17 cellular contexts compared by ENCODE assay signal in the genomic region with DNA sequence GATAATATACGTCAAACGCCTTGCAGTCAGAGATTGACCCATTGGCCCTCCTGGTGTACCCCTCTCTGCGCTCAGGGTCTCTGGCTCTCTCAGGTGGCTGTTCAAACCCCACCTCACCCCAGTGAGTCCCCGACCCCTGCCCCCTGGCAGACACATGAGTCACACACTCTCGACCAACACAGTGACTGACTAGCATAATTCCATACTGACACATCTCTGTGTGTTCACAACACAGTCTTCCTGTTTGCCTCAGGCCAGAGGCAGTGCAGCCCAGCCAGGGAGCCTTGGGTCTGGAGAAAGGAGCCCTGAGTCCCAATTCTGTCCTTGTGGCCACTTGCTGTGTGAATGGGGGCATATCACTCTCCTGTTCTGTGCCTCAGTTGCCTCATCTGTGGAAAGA. TPM values are rescaled to one million over a fixed set of nuclear protein-coding genes. Genes with fewer than 3 reads are reported as not detected.
DNase-seq lines count a peak whose midpoint lies in the region; ATAC-seq and TF ChIP-seq lines count a peak whose summit lies in the region.
"Had no signal": no experiment of that assay in that cellular context is flagged by ENCODE, and none has a peak within 500 bp of the region (broad histone marks: within the 10 kb centered on the region; RNA-seq: fewer than 3 reads in every experiment).

No MANE protein-coding gene starts in this region.

- H3F3A ChIP-seq in PC-9 (ENCODE audit: insufficient read depth, low read depth): 0 out of 2 replicates have a peak, but pooled peaks cover 5% of the 10 kb centered on the region

- H3K79me2 ChIP-seq in PC-9 (ENCODE audit: low read depth): no peaks in the 10 kb centered on the region

- H3K9me3 Mint-ChIP-seq in endodermal cell: no peaks in the 10 kb centered on the region
- H3K9me3 Mint-ChIP-seq in CD8-positive, alpha-beta memory T cell: no peaks in the 10 kb centered on the region
- H3K9me3 Mint-ChIP-seq: activated T-helper 2 cell treated with anti-CD3 and anti-CD28 coated beads, Interferon-gamma antibody, Interleukin-2, Interleukin-4, amounts not matched to agents 10 μg/mL and 5 μg/mL and 100 μg/mL, durations not matched to agents 14 hours and 24 hours and 36 hours; dendritic cell treated with granulocyte-macrophage colony-stimulating factor and Interleukin-4, amounts not matched to agents 40 ng/mL and 50 ng/mL, for 4 days had no signal

- no TSS peak for BruUV-seq in PC-9 (replicated peaks; lab: Mats Ljungman, UMichigan)

- peak overlapping the region; percentile 8 for H3K4me2 ChIP-seq in PC-9

- peak; percentile 44 for DNase-seq in GM03348 (ENCODE audit: low spot score)
- peak in 1 of 2 experiments; percentile 64 for DNase-seq in PC-9
- DNase-seq in endodermal cell: no peak
- DNase-seq in lung microvascular endothelial cell (ENCODE audit: low read depth in 2 of 2): peak; percentile 71 to 85
- DNase-seq in NCI-H446 (lab: John Stamatoyannopoulos, UW): no peak
- no peak for DNase-seq in SIG-M5 treated with dmso at 0.1 percent for 504 hours (lab: John Stamatoyannopoulos, UW; ENCODE audit: unreplicated experiment)
- no peak for DNase-seq in CD8-positive, alpha-beta memory T cell
- DNase-seq in body of pancreas: no peak
- DNase-seq: BE2C; DMS 273 treated with DMSO at 0.1 percent for 48 hours; NCI-H2029; NCI-H524 treated with DMSO at 0.1 percent for 48 hours; OCI-M1; stimulated activated CD4-positive, alpha-beta T cell treated with anti-CD3 and anti-CD28 coated beads, Interleukin-15, amount 100 ng/mL, for 24 hours had no signal

- no peaks in the 10 kb centered on the region for H3K36me3 ChIP-seq in PC-9 (ENCODE audit: low read depth)
- H3K36me3 ChIP-seq in endodermal cell (ENCODE audit: control insufficient read depth, insufficient read depth, low read length): no peaks in the 10 kb centered on the region
- H3K36me3 ChIP-seq in CD8-positive, alpha-beta memory T cell (ENCODE audit: insufficient read depth, low read length): no peaks in the 10 kb centered on the region
- no peaks in the 10 kb centered on the region for H3K36me3 ChIP-seq in body of pancreas (replicated peaks in 1 of 2; ENCODE audit: insufficient read depth in 1 of 2, low read depth in 2 of 2)
- H3K36me3 ChIP-seq: BE2C had no signal

- POLR2A ChIA-PET in PC-9 (lab: Charles Lee; ENCODE audit: unreplicated experiment): no interaction called here
- POLR2A ChIA-PET in CD8-positive, alpha-beta memory T cell (lab: Charles Lee): no interaction called here

- H3K27me3 Mint-ChIP-seq in endodermal cell (ENCODE audit: insufficient read depth): no peaks in the 10 kb centered on the region
- H3K27me3 Mint-ChIP-seq in CD8-positive, alpha-beta memory T cell: peaks cover 3 to 8% of the 10 kb centered on the region in 2 donors
- H3K27me3 Mint-ChIP-seq: dendritic cell treated with granulocyte-macrophage colony-stimulating factor and Interleukin-4, amounts not matched to agents 40 ng/mL and 50 ng/mL, for 4 days had no signal

- ATAC-seq in body of pancreas: no peak

- CTCF ChIA-PET in PC-9 (lab: Charles Lee): no interaction called here
- CTCF ChIA-PET in CD8-positive, alpha-beta memory T cell (lab: Charles Lee): no interaction called here

- H3K9me2 ChIP-seq in PC-9 (ENCODE audit: insufficient read depth): no peaks in the 10 kb centered on the region

- no peak overlapping the region for H3K4me3 Mint-ChIP-seq in endodermal cell
- H3K4me3 Mint-ChIP-seq in CD8-positive, alpha-beta memory T cell: no peak overlapping the region
- H3K4me3 Mint-ChIP-seq: dendritic cell treated with granulocyte-macrophage colony-stimulating factor and Interleukin-4, amounts not matched to agents 40 ng/mL and 50 ng/mL, for 4 days had no signal

- H3K36me3 Mint-ChIP-seq in endodermal cell (ENCODE audit: low read depth): no peaks in the 10 kb centered on the region
- H3K36me3 Mint-ChIP-seq in CD8-positive, alpha-beta memory T cell: no peaks in the 10 kb centered on the region

- TF ChIP-seq CTCF in PC-9 (conservative IDR thresholded peaks at IDR 0.05) (no peak), endodermal cell (conservative IDR thresholded peaks at IDR 0.05) (no peak), body of pancreas (IDR thresholded peaks at IDR 0.05) (no peak)

- intact Hi-C loops in PC-9 (cut with micrococcal nuclease; ENCODE audit: unreplicated experiment): no loop called here
- intact Hi-C loops in body of pancreas (cut with DNase I): no loop called here

- no peaks in the 10 kb centered on the region for H3K27me3 ChIP-seq in PC-9 (ENCODE audit: insufficient read depth, low read depth)
- H3K27me3 ChIP-seq in endodermal cell (ENCODE audit: control insufficient read depth, insufficient read depth, low read length, poor library complexity, severe bottlenecking): no peaks in the 10 kb centered on the region
- H3K27me3 ChIP-seq in CD8-positive, alpha-beta memory T cell (ENCODE audit: insufficient read depth, low read length, poor library complexity, severe bottlenecking): no peaks in the 10 kb centered on the region
- H3K27me3 ChIP-seq in body of pancreas: no peaks in the 10 kb centered on the region
- H3K27me3 ChIP-seq: BE2C had no signal

- H3K9me3 ChIP-seq in PC-9 (ENCODE audit: insufficient read depth, low read depth) (no peaks in the 10 kb centered on the region), endodermal cell (ENCODE audit: control insufficient read depth, low read length) (no peaks in the 10 kb centered on the region), body of pancreas (no peaks in the 10 kb centered on the region)
- no peaks in the 10 kb centered on the region for H3K9me3 ChIP-seq in CD8-positive, alpha-beta memory T cell (ENCODE audit: low read length)
- H3K9me3 ChIP-seq: BE2C had no signal

- H3K4me1 Mint-ChIP-seq in endodermal cell: peaks cover 2% of the 10 kb centered on the region
- H3K4me1 Mint-ChIP-seq in CD8-positive, alpha-beta memory T cell: no peaks in the 10 kb centered on the region

- no peak for TF ChIP-seq POLR2A in body of pancreas (IDR thresholded peaks at IDR 0.05)

- H3K9ac ChIP-seq in endodermal cell (ENCODE audit: extremely low read depth, low read length, poor library complexity, severe bottlenecking): no peak overlapping the region

- H4K20me1 ChIP-seq in PC-9 (ENCODE audit: insufficient read depth): no peaks in the 10 kb centered on the region

- no peak overlapping the region for H2AFZ ChIP-seq in PC-9

- peak overlapping the region; percentile 48 for H3K27ac Mint-ChIP-seq in endodermal cell
- no peak overlapping the region for H3K27ac Mint-ChIP-seq in CD8-positive, alpha-beta memory T cell
- H3K27ac Mint-ChIP-seq: activated T-helper 2 cell treated with anti-CD3 and anti-CD28 coated beads, Interferon-gamma antibody, Interleukin-2, Interleukin-4, amounts not matched to agents 10 μg/mL and 5 μg/mL and 100 μg/mL, durations not matched to agents 14 hours and 24 hours and 36 hours; dendritic cell treated with granulocyte-macrophage colony-stimulating factor and Interleukin-4, amounts not matched to agents 40 ng/mL and 50 ng/mL, for 4 days had no signal

- H3K4me3 ChIP-seq in PC-9: no peak overlapping the region
- H3K4me3 ChIP-seq in endodermal cell (ENCODE audit: low read length): no peak overlapping the region
- H3K4me3 ChIP-seq in CD8-positive, alpha-beta memory T cell (ENCODE audit: low read length): no peak overlapping the region
- no peak overlapping the region for H3K4me3 ChIP-seq in body of pancreas

- peaks cover 10% of the 10 kb centered on the region for H3K4me1 ChIP-seq in PC-9 (replicated peaks; ENCODE audit: insufficient read depth)
- peaks cover 3% of the 10 kb centered on the region for H3K4me1 ChIP-seq in endodermal cell (ENCODE audit: control insufficient read depth, insufficient read depth, low read length)
- H3K4me1 ChIP-seq in CD8-positive, alpha-beta memory T cell (ENCODE audit: insufficient read depth, low read length): no peaks in the 10 kb centered on the region
- peaks cover 13% of the 10 kb centered on the region for H3K4me1 ChIP-seq in body of pancreas
- H3K4me1 ChIP-seq: BE2C had no signal

- H3K27ac ChIP-seq in PC-9 (no peak overlapping the region), endodermal cell (ENCODE audit: low read depth, low read length) (no peak overlapping the region), body of pancreas (no peak overlapping the region)
- no peak overlapping the region for H3K27ac ChIP-seq in CD8-positive, alpha-beta memory T cell (ENCODE audit: low read depth, low read length)
- H3K27ac ChIP-seq: VCaP had no signal

- 92 to 100% methylated on average over 1 to 5 of the region's 5 CpGs for WGBS in endodermal cell (ENCODE audit: insufficient coverage in 1 of 2, insufficient read length in 1 of 2), 2 experiments
- WGBS in body of pancreas, 2 donors: 81 to 88% methylated on average over 3 to 5 of the region's 5 CpGs

RNA-seq across cellular contexts. Expression of gene PALD1, which starts 40.1 kb away (rescaled TPM):
- total RNA-seq in PC-9 (2021) (5.2 and 7.5 TPM in 2 replicates), endodermal cell (10 to 100 TPM; 17.3 to 19.7 TPM), lung microvascular endothelial cell (112 and 120 TPM in 2 replicates), body of pancreas (10 to 100 TPM in 1 of 2 donors, 1 to 10 TPM in 1; 4.9 to 11.7 TPM)
- polyA plus RNA-seq in endodermal cell (2013, experiment 1 of 2): 12.0 TPM
- polyA plus RNA-seq in endodermal cell (2013, experiment 2 of 2): 11.6 TPM
- total RNA-seq in CD8-positive, alpha-beta memory T cell: under 1 TPM; 0.20 to 0.29 TPM
- polyA plus RNA-seq in CD8-positive, alpha-beta memory T cell: not detected

Comparison
In these comparisons a context has a peak if more than half of its experiments do, and no peak if none do; other contexts are left out.
1. DNase-seq: peak in GM03348 (single experiment) and lung microvascular endothelial cell (2 of 2); none in endodermal cell (single experiment), NCI-H446 (0 of 2), SIG-M5 treated with dmso at 0.1 percent for 504 hours (single experiment), CD8-positive, alpha-beta memory T cell (0 of 5) and body of pancreas (0 of 4).